8 cellular contexts compared by ENCODE assay signal in genomic region chr4:1246111-1246881, GRCh38. TPM values are rescaled to one million over a fixed set of nuclear protein-coding genes. Genes with fewer than 3 reads are reported as not detected.
DNase-seq lines count a peak whose midpoint lies in the region; ATAC-seq, FAIRE-seq and TF ChIP-seq lines count a peak whose summit lies in the region.

No MANE protein-coding gene starts in this region.

- no peak for FAIRE-seq in HTR-8/SVneo (lab: Jason Lieb, UNC)

- H3K4me1 Mint-ChIP-seq in activated naive CD4-positive, alpha-beta T cell treated with anti-CD3 and anti-CD28 coated beads, Interleukin-2, amount 50 U/mL, for 24 hours = peaks cover 65% of the 10 kb centered on the region

- peak overlapping the region; percentile 94 to 97 for H3K27ac ChIP-seq in left lung
- no peak overlapping the region for H3K27ac ChIP-seq in thymus (ENCODE audit: low read depth)

- no peaks in the 10 kb centered on the region for H3K27me3 Mint-ChIP-seq in activated naive CD4-positive, alpha-beta T cell treated with anti-CD3 and anti-CD28 coated beads, Interleukin-2, amount 50 U/mL, for 24 hours

- H3K27me3 ChIP-seq in left lung = no peaks in the 10 kb centered on the region
- H3K27me3 ChIP-seq in thymus (ENCODE audit: control insufficient read depth, insufficient read depth) = no peaks in the 10 kb centered on the region

- H3K36me3 Mint-ChIP-seq in activated naive CD4-positive, alpha-beta T cell treated with anti-CD3 and anti-CD28 coated beads, Interleukin-2, amount 50 U/mL, for 24 hours = peaks cover 2% of the 10 kb centered on the region

- TF ChIP-seq CTCF in left lung (IDR thresholded peaks at IDR 0.05) = no peak

- H3K36me3 ChIP-seq in left lung (peaks cover 0 to 5% of the 10 kb centered on the region in 2 donors), thymus (ENCODE audit: control insufficient read depth, insufficient read depth) (peaks cover 13% of the 10 kb centered on the region)

- intact Hi-C loops in left lung (cut with DNase I) = loop anchor here in 1 of 2 donors (10.0 kb wide), 1 partner anchor 81 kb away; no protein-coding TSS in a partner anchor

- ATAC-seq in left lung (peak; percentile 50), GM21723 (IDR thresholded peaks at IDR 0.05; ENCODE audit: unreplicated experiment) (no peak)

- no peaks in the 10 kb centered on the region for H3K9me3 Mint-ChIP-seq in activated naive CD4-positive, alpha-beta T cell treated with anti-CD3 and anti-CD28 coated beads, Interleukin-2, amount 50 U/mL, for 24 hours

- no peak for DNase-seq in activated naive CD4-positive, alpha-beta T cell treated with Interleukin-2 at 50 U/mL for 16 hours
- DNase-seq in astrocyte of the hippocampus (ENCODE audit: low read depth, low spot score) = peak; percentile 21
- peak; percentile 73 to 76 for DNase-seq in left lung
- no peak for DNase-seq in hippocampal formation (lab: John Stamatoyannopoulos, UW)
- DNase-seq in HTR-8/SVneo (ENCODE audit: insufficient read length, low spot score) = no peak

- peak overlapping the region; percentile 93 for H3K27ac Mint-ChIP-seq in activated naive CD4-positive, alpha-beta T cell treated with anti-CD3 and anti-CD28 coated beads, Interleukin-2, amount 50 U/mL, for 24 hours

- H3K9me3 ChIP-seq in left lung (no peaks in the 10 kb centered on the region), thymus (ENCODE audit: control insufficient read depth) (no peaks in the 10 kb centered on the region)

- peaks cover 32 to 80% of the 10 kb centered on the region in 2 donors for H3K4me1 ChIP-seq in left lung
- peaks cover 29% of the 10 kb centered on the region for H3K4me1 ChIP-seq in thymus (ENCODE audit: control insufficient read depth, insufficient read depth, low read length)

- H3K4me3 Mint-ChIP-seq in activated naive CD4-positive, alpha-beta T cell treated with anti-CD3 and anti-CD28 coated beads, Interleukin-2, amount 50 U/mL, for 24 hours = peak overlapping the region; percentile 90

- 50% methylated on average over 24 of the region's 24 CpGs for WGBS in thymus

- peak overlapping the region in 1 of 2 donors; percentile 95 for H3K4me3 ChIP-seq in left lung
- peak overlapping the region; percentile 94 for H3K4me3 ChIP-seq in thymus (ENCODE audit: low read length)

RNA-seq across cellular contexts. Expression of gene CTBP1, which starts 2.6 kb away (rescaled TPM):
- total RNA-seq in left lung = 100 to 1,000 TPM; 146 to 167 TPM
- 188 TPM for polyA plus RNA-seq in thymus

RNA-seq across cellular contexts. Expression of gene MAEA, which starts 43.4 kb away (rescaled TPM):
- 10 to 100 TPM; 43.8 to 56.3 TPM for total RNA-seq in left lung
- 113 TPM for polyA plus RNA-seq in thymus

Comparison
In these comparisons a context has a peak if more than half of its experiments do, and no peak if none do; other contexts are left out.
1. DNase-seq: peak in astrocyte of the hippocampus (single experiment) and left lung (2 of 2); none in activated naive CD4-positive, alpha-beta T cell treated with Interleukin-2 at 50 U/mL for 16 hours (single experiment), hippocampal formation (0 of 2) and HTR-8/SVneo (single experiment).